ENCODE assay signal across 31 cellular contexts in the genomic region with DNA sequence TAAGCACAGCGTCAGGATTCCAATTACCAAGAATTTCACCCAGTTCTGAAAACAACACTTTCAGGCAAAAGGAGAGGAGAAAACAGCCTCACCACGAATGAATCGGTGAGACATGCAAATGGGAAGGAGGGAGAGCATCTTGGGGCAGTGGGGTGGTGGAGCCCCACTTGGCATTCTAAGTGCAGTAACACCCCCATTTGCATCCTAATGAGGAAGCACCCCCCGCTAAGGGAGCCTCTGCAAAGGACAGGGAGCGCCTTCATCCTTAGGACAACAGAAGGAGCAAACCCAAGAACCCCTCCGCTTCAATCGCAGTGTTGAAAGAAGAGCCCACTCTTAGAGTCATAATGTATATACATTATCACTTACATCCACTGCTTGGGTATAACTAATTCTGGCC. TPM values are rescaled to one million over a fixed set of nuclear protein-coding genes. Genes with fewer than 3 reads are reported as not detected.
"Had no signal": no experiment of that assay in that cellular context is flagged by ENCODE, and none has a peak within 500 bp of the region (broad histone marks: within the 10 kb centered on the region; RNA-seq: fewer than 3 reads in every experiment).

No MANE protein-coding gene starts in this region.

- H3K4me1 ChIP-seq: lower lobe of right lung, sigmoid colon, testis, uterus had no signal

- H3K9me3 Mint-ChIP-seq: activated naive CD4-positive, alpha-beta T cell treated with anti-CD3 and anti-CD28 coated beads, Interleukin-2, amount 10 ng/mL, durations not matched to agents 7 days and 5 days; immature natural killer cell; nephron progenitor cell had no signal

- H3K36me3 Mint-ChIP-seq: activated naive CD4-positive, alpha-beta T cell treated with anti-CD3 and anti-CD28 coated beads, Interleukin-2, amount 10 ng/mL, durations not matched to agents 7 days and 5 days; immature natural killer cell had no signal

- H2AFZ ChIP-seq: hepatocyte had no signal

- H3K79me2 ChIP-seq: hepatocyte had no signal

- ATAC-seq: left lobe of liver, lower lobe of right lung, mucosa of descending colon had no signal

- DNase-seq: activated CD4-positive, alpha-beta T cell treated with anti-CD3 and anti-CD28 coated beads for 4 hours; activated CD4-positive, alpha-beta T cell treated with anti-CD3 and anti-CD28 coated beads, Interleukin-2, amount 50 U/mL, for 48 hours; activated CD4-positive, CD25-positive, alpha-beta regulatory T cell; activated CD8-positive, alpha-beta memory T cell treated with anti-CD3 and anti-CD28 coated beads, Interleukin-2, amount 50 U/mL, for 48 hours; activated effector memory CD4-positive, alpha-beta T cell treated with Interleukin-2 at 50 U/mL for 16 hours; activated naive CD4-positive, alpha-beta T cell treated with anti-CD3 and anti-CD28 coated beads, Interleukin-2, amount 10 ng/mL, durations not matched to agents 7 days and 5 days; activated T-cell treated with anti-CD3 and anti-CD28 coated beads, Interleukin-2, amount 50 U/mL, for 48 hours; amygdala; cerebellar nuclear complex; immature natural killer cell; lower lobe of right lung; mesendoderm; mucosa of descending colon; nephron progenitor cell; posterior cingulate gyrus; sigmoid colon; stimulated activated CD4-positive, alpha-beta T cell treated with anti-CD3 and anti-CD28 coated beads, Interleukin-2, amount 100 ng/mL, for 48 hours; stimulated activated naive CD4-positive, alpha-beta T cell; testis; trophoblast cell; uterus had no signal

- FAIRE-seq: bronchial epithelial cell, endometrium had no signal

- H3K4me3 ChIP-seq: coronary artery, hepatocyte, lower lobe of right lung, mucosa of descending colon, sigmoid colon, testis, uterus had no signal

- H3K4me2 ChIP-seq: hepatocyte had no signal

- H3K4me3 Mint-ChIP-seq: activated naive CD4-positive, alpha-beta T cell treated with anti-CD3 and anti-CD28 coated beads, Interleukin-2, amount 10 ng/mL, durations not matched to agents 7 days and 5 days; immature natural killer cell; nephron progenitor cell had no signal

- H3K4me1 Mint-ChIP-seq: activated naive CD4-positive, alpha-beta T cell treated with anti-CD3 and anti-CD28 coated beads, Interleukin-2, amount 10 ng/mL, durations not matched to agents 7 days and 5 days; immature natural killer cell had no signal

- H3K27ac Mint-ChIP-seq: activated naive CD4-positive, alpha-beta T cell treated with anti-CD3 and anti-CD28 coated beads, Interleukin-2, amount 10 ng/mL, durations not matched to agents 7 days and 5 days; immature natural killer cell; nephron progenitor cell had no signal

- H3K36me3 ChIP-seq: lower lobe of right lung, sigmoid colon, uterus had no signal

- H3K27me3 ChIP-seq: testis, uterus had no signal

- H3K9me3 ChIP-seq: lower lobe of right lung, mucosa of descending colon, sigmoid colon, testis, uterus had no signal

- H3K27ac ChIP-seq: coronary artery, hepatocyte, lower lobe of right lung, sigmoid colon, testis, uterus had no signal

RNA-seq across cellular contexts. Expression of gene NRAP, which starts 46.8 kb away (rescaled TPM):
- total RNA-seq: activated CD8-positive, alpha-beta memory T cell treated with anti-CD3 and anti-CD28 coated beads for 36 hours; bronchial epithelial cell; epithelial cell of proximal tubule; hepatocyte; kidney epithelial cell; lower lobe of right lung; omental fat pad; sigmoid colon; T-helper 1 cell treated with Interleukin-12 subunit alpha and Interleukin-12 subunit beta and Interleukin-4 antibody, amounts not matched to agents 30 ng/mL and 1 ng/mL, for 36 hours had no signal
- polyA plus RNA-seq: immature natural killer cell had no signal
